8 cellular contexts compared by ENCODE assay signal in the genomic region with DNA sequence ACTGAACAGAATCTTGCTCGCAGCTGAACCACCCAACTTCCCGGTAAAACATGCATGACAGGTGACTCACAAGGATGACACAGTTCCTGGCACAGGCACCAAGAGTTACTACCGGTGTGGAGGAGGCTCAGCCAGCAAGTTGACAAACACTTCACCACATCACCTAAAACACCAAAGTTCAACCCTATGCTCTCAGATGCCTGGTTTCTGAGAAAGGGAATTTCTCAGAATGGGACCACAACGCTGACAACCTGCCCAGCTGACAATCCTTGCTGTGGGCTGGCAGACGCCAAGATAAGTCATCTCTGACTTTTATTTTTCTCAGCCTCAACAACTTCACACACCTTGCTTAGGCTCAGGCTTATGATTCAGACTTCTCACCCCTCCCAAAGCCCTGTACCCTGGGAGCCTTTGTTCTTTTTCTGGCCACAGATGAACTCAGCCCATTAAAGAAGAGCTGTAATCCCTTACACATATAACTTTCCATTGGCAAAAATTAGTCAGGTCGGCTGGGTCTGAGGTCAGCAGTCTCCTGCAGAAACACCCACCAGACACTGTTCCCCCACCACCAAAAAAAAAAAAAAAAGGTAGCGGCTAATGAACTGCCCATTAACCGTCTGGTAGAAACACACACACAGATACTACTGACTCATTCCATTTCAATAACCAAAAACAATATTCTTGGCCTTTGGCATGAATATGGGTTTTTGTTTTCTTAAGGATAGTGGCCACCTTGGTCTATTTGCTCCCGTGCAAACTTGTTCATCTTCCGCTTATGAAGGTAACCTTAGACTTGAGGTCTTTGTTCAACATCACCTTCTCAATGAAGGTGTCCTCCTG. TPM values are rescaled to one million over a fixed set of nuclear protein-coding genes. Genes with fewer than 3 reads are reported as not detected.
A peak's percentile ranks its signal among the peaks of the same experiment; 100 is the strongest.
DNase-seq lines count a peak whose midpoint lies in the region; ATAC-seq lines count a peak whose summit lies in the region.

No MANE protein-coding gene starts in this region.

- in situ Hi-C loops in Caki2 (cut with HindIII; ENCODE audit: low pct_unique_long_range_greater_than_20kb, low sequenced_read_pairs): no loop called here

- no peak for ATAC-seq in GM21526 (IDR thresholded peaks at IDR 0.05; ENCODE audit: low FRiP score, unreplicated experiment)

- DNase-seq in Caki2 (ENCODE audit: low read depth): peak; percentile 83
- DNase-seq in NCI-H226: peak; percentile 90
- peak; percentile 55 for DNase-seq in activated T-helper 1 cell treated with Interleukin-2 at 50 U/mL for 16 hours (ENCODE audit: low read depth)
- DNase-seq in kidney glomerular epithelial cell (lab: John Stamatoyannopoulos, UW): peak; percentile 96
- peak; percentile 47 for DNase-seq in stimulated activated CD8-positive, alpha-beta memory T cell treated with anti-CD3 and anti-CD28 coated beads, Interleukin-7, amount 100 ng/mL, for 24 hours (ENCODE audit: low read depth)
- DNase-seq in DMS79 treated with DMSO at 0.1 percent for 48 hours (lab: John Stamatoyannopoulos, UW): no peak
- no peak for DNase-seq in Ammon's horn (ENCODE audit: low spot score)

RNA-seq across cellular contexts. Expression of a gene that starts 10.8 kb away (rescaled TPM):
- total RNA-seq in Caki2 (2014; rRNA removed; shearing (Covaris generic); ENCODE audit: low replicate concordance): 0.67 and 4.2 TPM in 2 replicates

Comparison
In these comparisons a context has a peak if more than half of its experiments do, and no peak if none do; other contexts are left out.
1. DNase-seq: peak in Caki2 (single experiment), NCI-H226 (single experiment), activated T-helper 1 cell treated with Interleukin-2 at 50 U/mL for 16 hours (single experiment), kidney glomerular epithelial cell (single experiment) and stimulated activated CD8-positive, alpha-beta memory T cell treated with anti-CD3 and anti-CD28 coated beads, Interleukin-7, amount 100 ng/mL, for 24 hours (single experiment); none in DMS79 treated with DMSO at 0.1 percent for 48 hours (single experiment) and Ammon's horn (single experiment).